ENCODE assay signal across 9 cellular contexts in the genomic region with DNA sequence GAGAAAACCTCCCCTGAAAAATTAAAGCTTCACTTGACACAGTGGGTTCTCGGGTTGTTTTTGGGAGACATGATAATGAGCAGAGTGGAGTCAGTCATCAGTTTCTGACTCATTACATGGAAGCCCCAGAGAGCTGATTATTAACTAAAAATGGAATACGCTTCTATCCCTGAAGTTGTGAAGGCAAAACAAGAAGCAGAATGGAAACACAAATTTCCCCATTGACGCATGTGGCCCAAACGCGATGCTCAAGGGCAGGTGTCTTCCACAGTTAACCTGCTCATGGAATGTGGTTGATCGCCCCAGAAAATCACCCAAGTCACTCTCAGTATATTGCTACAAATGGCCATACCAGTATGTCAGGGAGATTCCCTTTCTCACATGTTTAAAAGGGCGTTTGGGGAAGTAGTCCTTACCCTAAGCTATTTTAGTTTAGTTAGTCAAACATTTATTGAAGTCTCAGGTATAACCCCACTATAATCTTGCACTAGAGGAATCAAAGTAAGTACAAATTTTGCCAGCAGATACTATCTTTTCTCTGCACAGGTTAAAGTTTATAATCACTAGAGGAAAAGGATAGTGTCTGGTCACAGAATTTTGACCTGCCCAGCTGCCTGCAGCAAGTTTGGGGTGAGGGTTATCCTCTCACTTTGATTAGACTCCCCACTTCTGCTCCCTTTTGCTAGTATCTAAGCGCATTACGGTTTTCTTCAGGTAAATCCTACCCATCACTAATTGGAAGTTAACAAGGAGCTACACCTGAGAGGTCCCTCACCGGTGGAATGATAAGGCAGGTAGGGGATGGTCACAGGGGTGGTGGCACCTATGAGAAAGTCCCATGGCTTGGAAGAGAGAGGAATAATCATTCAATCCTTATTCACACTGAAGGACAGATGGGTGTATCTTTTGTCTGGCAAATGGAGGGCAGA.
A peak's percentile ranks its signal among the peaks of the same experiment; 100 is the strongest.
DNase-seq lines count a peak whose midpoint lies in the region; ATAC-seq, FAIRE-seq and TF ChIP-seq lines count a peak whose summit lies in the region.
"Had no signal": no experiment of that assay in that cellular context is flagged by ENCODE, and none has a peak within 500 bp of the region (broad histone marks: within the 10 kb centered on the region; RNA-seq: fewer than 3 reads in every experiment).

No MANE protein-coding gene starts in this region.

- no peak for FAIRE-seq in D721Med (lab: Jason Lieb, UNC)

- H3K9me3 Mint-ChIP-seq in activated naive CD8-positive, alpha-beta T cell treated with anti-CD3 and anti-CD28 coated beads, Interleukin-2, amount 50 U/mL, for 24 hours: no peaks in the 10 kb centered on the region

- peak overlapping the region; percentile 80 for H3K27ac Mint-ChIP-seq in activated naive CD8-positive, alpha-beta T cell treated with anti-CD3 and anti-CD28 coated beads, Interleukin-2, amount 50 U/mL, for 24 hours

- H3K4me1 Mint-ChIP-seq in activated naive CD8-positive, alpha-beta T cell treated with anti-CD3 and anti-CD28 coated beads, Interleukin-2, amount 50 U/mL, for 24 hours: peaks cover 90% of the 10 kb centered on the region

- DNase-seq in activated naive CD8-positive, alpha-beta T cell treated with anti-CD3 and anti-CD28 coated beads, Interleukin-2, amount 50 U/mL, for 24 hours: no peak
- no peak for DNase-seq in HuH-7.5 (ENCODE audit: low spot score)
- no peak for DNase-seq in NCI-H510A treated with DMSO at 0.1 percent for 48 hours (lab: John Stamatoyannopoulos, UW)
- no peak for DNase-seq in NCI-H2081 (lab: John Stamatoyannopoulos, UW)
- no peak for DNase-seq in D721Med (ENCODE audit: insufficient read length, low spot score)
- DNase-seq: NCI-H1417 treated with DMSO at 0.1 percent for 48 hours had no signal

- ATAC-seq in GM19351 (IDR thresholded peaks at IDR 0.05; ENCODE audit: unreplicated experiment) (peak; percentile 69), HG03064 (IDR thresholded peaks at IDR 0.05; ENCODE audit: low read depth, unreplicated experiment) (peak; percentile 50)
- ATAC-seq in activated naive CD8-positive, alpha-beta T cell treated with anti-CD3 and anti-CD28 coated beads, Interleukin-2, amount 50 U/mL, for 24 hours: peak; percentile 50

- no peaks in the 10 kb centered on the region for H3K27me3 Mint-ChIP-seq in activated naive CD8-positive, alpha-beta T cell treated with anti-CD3 and anti-CD28 coated beads, Interleukin-2, amount 50 U/mL, for 24 hours

- no peak for TF ChIP-seq CTCF in D721Med (IDR thresholded peaks at IDR 0.05; ENCODE audit: insufficient read depth, missing control alignments)

- H3K4me3 Mint-ChIP-seq in activated naive CD8-positive, alpha-beta T cell treated with anti-CD3 and anti-CD28 coated beads, Interleukin-2, amount 50 U/mL, for 24 hours: peak overlapping the region; percentile 99

- peak overlapping the region; percentile 71 for H3K4me3 ChIP-seq in GM08714 (ENCODE audit: low read length)

- peaks cover 47% of the 10 kb centered on the region for H3K36me3 Mint-ChIP-seq in activated naive CD8-positive, alpha-beta T cell treated with anti-CD3 and anti-CD28 coated beads, Interleukin-2, amount 50 U/mL, for 24 hours (ENCODE audit: low read depth)
